ENCODE assay signal across 33 cellular contexts in the genomic region with DNA sequence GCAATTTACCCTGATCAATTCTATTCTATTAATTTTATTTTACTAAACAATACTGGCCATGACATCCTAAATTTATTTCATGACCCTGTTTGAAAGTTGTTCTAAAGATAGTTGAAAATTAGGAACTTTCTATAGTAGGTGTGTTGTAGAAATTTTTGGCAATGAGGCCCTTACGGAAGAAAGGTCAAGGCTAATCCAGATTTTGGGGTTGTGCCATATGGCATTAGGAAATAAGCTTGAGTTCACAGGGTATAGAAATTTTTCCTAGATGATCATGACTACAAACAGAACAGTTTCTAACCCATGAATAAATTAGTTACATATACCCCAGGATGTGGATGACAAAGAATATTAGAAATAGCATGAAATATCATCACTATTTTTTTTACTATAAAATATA. TPM values are rescaled to one million over a fixed set of nuclear protein-coding genes. Genes with fewer than 3 reads are reported as not detected.
"Had no signal": no experiment of that assay in that cellular context is flagged by ENCODE, and none has a peak within 500 bp of the region (broad histone marks: within the 10 kb centered on the region; RNA-seq: fewer than 3 reads in every experiment).

No MANE protein-coding gene starts in this region.

- H3K4me1 Mint-ChIP-seq: stimulated activated effector memory CD8-positive, alpha-beta T cell treated with anti-CD3 and anti-CD28 coated beads, Interleukin-12 subunit alpha, Interleukin-12 subunit beta, amount 100 ng/mL, for 72 hours; stimulated activated memory B cell treated with anti-CD40 and anti-IgM and Interleukin-4, amounts not matched to agents 10 μg/mL and 1 μg/mL and 100 μg/mL, for 72 hours; stimulated activated naive B cell treated with anti-CD40 and anti-IgM and Interleukin-4, amounts not matched to agents 10 μg/mL and 1 μg/mL and 100 μg/mL, for 72 hours; stimulated activated naive CD8-positive, alpha-beta T cell treated with anti-CD3 and anti-CD28 coated beads, Interleukin-15, amount 100 ng/mL, for 72 hours had no signal

- H3K4me1 ChIP-seq: stomach, suprapubic skin, testis, thyroid gland, tibial artery, tibial nerve, transverse colon, upper lobe of left lung, upper lobe of right lung, uterus, vagina had no signal

- H3K4me3 Mint-ChIP-seq: stimulated activated effector memory CD8-positive, alpha-beta T cell treated with anti-CD3 and anti-CD28 coated beads, Interleukin-12 subunit alpha, Interleukin-12 subunit beta, amount 100 ng/mL, for 72 hours; stimulated activated memory B cell treated with anti-CD40 and anti-IgM and Interleukin-4, amounts not matched to agents 10 μg/mL and 1 μg/mL and 100 μg/mL, for 72 hours; stimulated activated naive B cell treated with anti-CD40 and anti-IgM and Interleukin-4, amounts not matched to agents 10 μg/mL and 1 μg/mL and 100 μg/mL, for 72 hours; stimulated activated naive CD8-positive, alpha-beta T cell treated with anti-CD3 and anti-CD28 coated beads, Interleukin-15, amount 100 ng/mL, for 72 hours; stimulated activated naive CD8-positive, alpha-beta T cell treated with anti-CD3 and anti-CD28 coated beads, Interleukin-15, Interleukin-2, amounts not matched to agents 100 ng/mL and 50 ng/mL, for 24 hours; type B pancreatic cell had no signal

- FAIRE-seq: urothelium cell line had no signal

- H3K27me3 ChIP-seq: stomach, suprapubic skin, testis, thyroid gland, tibial artery, tibial nerve, transverse colon, upper lobe of left lung, upper lobe of right lung, uterus, vagina had no signal

- H3K9me3 ChIP-seq: stomach, suprapubic skin, testis, thoracic aorta, thyroid gland, tibial artery, tibial nerve, transverse colon, upper lobe of left lung, upper lobe of right lung, uterus, vagina had no signal

- H3K27ac Mint-ChIP-seq: stimulated activated effector memory CD8-positive, alpha-beta T cell treated with anti-CD3 and anti-CD28 coated beads, Interleukin-12 subunit alpha, Interleukin-12 subunit beta, amount 100 ng/mL, for 72 hours; stimulated activated memory B cell treated with anti-CD40 and anti-IgM and Interleukin-4, amounts not matched to agents 10 μg/mL and 1 μg/mL and 100 μg/mL, for 72 hours; stimulated activated naive B cell treated with anti-CD40 and anti-IgM and Interleukin-4, amounts not matched to agents 10 μg/mL and 1 μg/mL and 100 μg/mL, for 72 hours; stimulated activated naive CD8-positive, alpha-beta T cell treated with anti-CD3 and anti-CD28 coated beads, Interleukin-15, amount 100 ng/mL, for 72 hours; stimulated activated naive CD8-positive, alpha-beta T cell treated with anti-CD3 and anti-CD28 coated beads, Interleukin-15, Interleukin-2, amounts not matched to agents 100 ng/mL and 50 ng/mL, for 24 hours; type B pancreatic cell had no signal

- ATAC-seq: stimulated activated effector memory CD8-positive, alpha-beta T cell treated with anti-CD3 and anti-CD28 coated beads, Interleukin-12 subunit alpha, Interleukin-12 subunit beta, amount 100 ng/mL, for 72 hours; stimulated activated memory B cell treated with anti-CD40 and anti-IgM and Interleukin-4, amounts not matched to agents 10 μg/mL and 1 μg/mL and 100 μg/mL, for 72 hours; stimulated activated naive B cell treated with anti-CD40 and anti-IgM and Interleukin-4, amounts not matched to agents 10 μg/mL and 1 μg/mL and 100 μg/mL, for 72 hours; stimulated activated naive CD8-positive, alpha-beta T cell treated with anti-CD3 and anti-CD28 coated beads, Interleukin-15, amount 100 ng/mL, for 72 hours; stimulated activated naive CD8-positive, alpha-beta T cell treated with anti-CD3 and anti-CD28 coated beads, Interleukin-15, Interleukin-2, amounts not matched to agents 100 U/mL and 50 U/mL, for 24 hours; upper lobe of right lung had no signal

- H3K9me3 Mint-ChIP-seq: stimulated activated effector memory CD8-positive, alpha-beta T cell treated with anti-CD3 and anti-CD28 coated beads, Interleukin-12 subunit alpha, Interleukin-12 subunit beta, amount 100 ng/mL, for 72 hours; stimulated activated memory B cell treated with anti-CD40 and anti-IgM and Interleukin-4, amounts not matched to agents 10 μg/mL and 1 μg/mL and 100 μg/mL, for 72 hours; stimulated activated naive B cell treated with anti-CD40 and anti-IgM and Interleukin-4, amounts not matched to agents 10 μg/mL and 1 μg/mL and 100 μg/mL, for 72 hours; stimulated activated naive CD8-positive, alpha-beta T cell treated with anti-CD3 and anti-CD28 coated beads, Interleukin-15, amount 100 ng/mL, for 72 hours; stimulated activated naive CD8-positive, alpha-beta T cell treated with anti-CD3 and anti-CD28 coated beads, Interleukin-15, Interleukin-2, amounts not matched to agents 100 ng/mL and 50 ng/mL, for 24 hours; type B pancreatic cell had no signal

- H3K4me3 ChIP-seq: stomach, suprapubic skin, testis, thoracic aorta, thyroid gland, tibial artery, tibial nerve, transverse colon, upper lobe of left lung, upper lobe of right lung, uterus, vagina had no signal

- H3K27me3 Mint-ChIP-seq: stimulated activated naive CD8-positive, alpha-beta T cell treated with anti-CD3 and anti-CD28 coated beads, Interleukin-15, amount 100 ng/mL, for 72 hours; type B pancreatic cell had no signal

- H3K36me3 ChIP-seq: stomach, suprapubic skin, thoracic aorta, thyroid gland, tibial artery, tibial nerve, transverse colon, upper lobe of left lung, upper lobe of right lung, uterus, vagina had no signal

- DNase-seq: stimulated activated CD4-positive, alpha-beta T cell treated with anti-CD3 and anti-CD28 coated beads, Interleukin-2, amount 100 ng/mL, for 48 hours; stimulated activated CD4-positive, alpha-beta T cell treated with anti-CD3 and anti-CD28 coated beads, Interleukin-4, amount 100 ng/mL, for 1 hour; stimulated activated CD4-positive, alpha-beta T cell treated with anti-CD3 and anti-CD28 coated beads, Interleukin-4, amount 100 ng/mL, for 24 hours; stimulated activated CD4-positive, alpha-beta T cell treated with anti-CD3 and anti-CD28 coated beads, Interleukin-4, amount 100 ng/mL, for 4 hours; stimulated activated CD8-positive, alpha-beta memory T cell treated with anti-CD3 and anti-CD28 coated beads, Interleukin-4, amount 100 ng/mL, for 48 hours; stimulated activated naive B cell treated with anti-CD40 and anti-IgM and Interleukin-4, amounts not matched to agents 10 μg/mL and 1 μg/mL and 100 μg/mL, for 72 hours; stimulated activated naive CD4-positive, alpha-beta T cell; stimulated activated naive CD4-positive, alpha-beta T cell treated with Interleukin-2 at 50 U/mL for 16 hours; stimulated activated naive CD8-positive, alpha-beta T cell treated with anti-CD3 and anti-CD28 coated beads, Interleukin-15, amount 100 ng/mL, for 72 hours; stimulated activated naive CD8-positive, alpha-beta T cell treated with anti-CD3 and anti-CD28 coated beads, Interleukin-15, Interleukin-2, amounts not matched to agents 100 U/mL and 50 U/mL, for 24 hours; stomach; substantia nigra; testis; thyroid gland; tibial artery; transverse colon; trophoblast cell; upper lobe of left lung; upper lobe of right lung; uterus had no signal

- H3K27ac ChIP-seq: stomach, suprapubic skin, testis, thoracic aorta, thyroid gland, tibial artery, tibial nerve, transverse colon, upper lobe of left lung, upper lobe of right lung, uterus, vagina had no signal

- H3K36me3 Mint-ChIP-seq: stimulated activated effector memory CD8-positive, alpha-beta T cell treated with anti-CD3 and anti-CD28 coated beads, Interleukin-12 subunit alpha, Interleukin-12 subunit beta, amount 100 ng/mL, for 72 hours; stimulated activated memory B cell treated with anti-CD40 and anti-IgM and Interleukin-4, amounts not matched to agents 10 μg/mL and 1 μg/mL and 100 μg/mL, for 72 hours; stimulated activated naive B cell treated with anti-CD40 and anti-IgM and Interleukin-4, amounts not matched to agents 10 μg/mL and 1 μg/mL and 100 μg/mL, for 72 hours; type B pancreatic cell had no signal

RNA-seq across cellular contexts. Expression of a gene that starts 7.8 kb away (rescaled TPM):
- total RNA-seq: thoracic aorta, vagina had no signal

RNA-seq across cellular contexts. Expression of a gene that starts 39.7 kb away (rescaled TPM):
- total RNA-seq: subcutaneous adipose tissue, suprapubic skin, temporal lobe, testis, thoracic aorta, thyroid gland, tibial nerve, transverse colon, upper lobe of right lung, ureter, urinary bladder, uterus, vagina had no signal
- polyA plus RNA-seq: stomach, urinary bladder had no signal
